In the genomic region with DNA sequence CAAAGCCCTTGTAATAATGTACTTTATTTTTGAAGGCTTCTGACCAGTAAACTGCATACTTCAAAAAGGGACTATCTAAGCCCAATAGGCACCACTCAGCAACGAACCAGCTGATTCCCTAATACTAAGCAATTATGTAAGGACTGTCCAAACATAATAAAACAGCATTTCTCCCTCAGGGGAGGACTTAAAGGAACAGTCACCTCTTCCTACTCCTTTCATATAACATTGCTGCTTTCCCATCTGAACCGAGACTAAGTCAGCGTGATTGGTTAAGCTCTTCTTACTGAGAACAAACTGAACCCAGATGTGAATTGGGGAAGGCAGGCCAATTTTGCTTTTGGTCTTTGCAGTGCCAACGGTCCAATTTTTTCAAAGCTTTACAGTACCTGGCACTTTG, we compare ENCODE assay signal across 25 cellular contexts.
DNase-seq lines count a peak whose midpoint lies in the region; TF ChIP-seq lines count a peak whose summit lies in the region.
"Had no signal": no experiment of that assay in that cellular context is flagged by ENCODE, and none has a peak within 500 bp of the region (broad histone marks: within the 10 kb centered on the region; RNA-seq: fewer than 3 reads in every experiment).

No MANE protein-coding gene starts in this region.

- H3K4me1 Mint-ChIP-seq in MCF 10A (ENCODE audit: insufficient read depth, unreplicated experiment) = peaks cover 5% of the 10 kb centered on the region
- H3K4me1 Mint-ChIP-seq: B cell had no signal

- DNase-seq in T47D (ENCODE audit: low read depth in 1 of 2, low spot score in 1 of 2) = peak; percentile 54 to 62
- no peak for DNase-seq in MCF 10A (ENCODE audit: unreplicated experiment)
- DNase-seq in NCI-H69 (lab: John Stamatoyannopoulos, UW) = peak; percentile 9
- DNase-seq in fibroblast of mammary gland (ENCODE audit: low read depth) = peak; percentile 25
- no peak for DNase-seq in NCI-H1436 treated with DMSO at 0.1 percent for 48 hours (lab: John Stamatoyannopoulos, UW)
- no peak for DNase-seq in esophagus muscularis mucosa (ENCODE audit: extremely low spot score)
- DNase-seq in HUDEP-2 (lab: John Stamatoyannopoulos, UW; ENCODE audit: unreplicated experiment in 76 of 76) = no peak
- DNase-seq in hippocampal formation (lab: John Stamatoyannopoulos, UW) = no peak
- DNase-seq: 8988T; ACHN; Caco-2; CD8-positive, alpha-beta T cell; DMS79; H7; Karpas-422; NCI-H1105; NCI-H146; NCI-H1930; NCI-H446; NCI-H524 treated with DMSO at 0.1 percent for 48 hours; NCI-H82; SHP77 treated with DMSO at 0.1 percent for 48 hours had no signal

- POLR2A ChIA-PET in MCF 10A (lab: Yijun Ruan, JAX) = interaction anchor here (0.7 kb wide), 1 partner anchor 420 kb away, joined by 3 read pairs; the partner anchor contains the start of genes KIF18A and METTL15

- TF ChIP-seq CTCF in MCF 10A (IDR thresholded peaks at IDR 0.05; ENCODE audit: unreplicated experiment) (no peak), fibroblast of mammary gland (conservative IDR thresholded peaks at IDR 0.05; ENCODE audit: control insufficient read depth, insufficient read depth, low read depth, low read length) (no peak), esophagus muscularis mucosa (IDR thresholded peaks at IDR 0.05) (no peak)

- no TSS peak for BruUV-seq in MCF 10A (replicated peaks; lab: Mats Ljungman, UMichigan)

- CTCF ChIA-PET in MCF 10A (lab: Yijun Ruan, JAX) = interaction anchor here (0.5 to 11.9 kb wide), 18 partner anchors 8 to 832 kb away, joined by 3 to 139 read pairs (median 4); partner anchors contain the start of gene BDNF

- no peak overlapping the region for H3K4me3 ChIP-seq in fibroblast of mammary gland (ENCODE audit: control insufficient read depth, low read depth, low read length)
- no peak overlapping the region for H3K4me3 ChIP-seq in esophagus muscularis mucosa

- H3K9me3 ChIP-seq in esophagus muscularis mucosa = peaks cover 0 to 22% (median 8%) of the 10 kb centered on the region in 4 donors

- H3K27me3 ChIP-seq in esophagus muscularis mucosa = no peaks in the 10 kb centered on the region

- H3K36me3 ChIP-seq in esophagus muscularis mucosa = no peaks in the 10 kb centered on the region

- H3K27ac Mint-ChIP-seq in MCF 10A (ENCODE audit: low read depth, unreplicated experiment) = no peak overlapping the region
- H3K27ac Mint-ChIP-seq: B cell; CD8-positive, alpha-beta T cell had no signal

- no peak for TF ChIP-seq POLR2A in esophagus muscularis mucosa (IDR thresholded peaks at IDR 0.05; ENCODE audit: low read depth)

- H3K27me3 Mint-ChIP-seq in MCF 10A (ENCODE audit: insufficient read depth, unreplicated experiment) = no peaks in the 10 kb centered on the region
- H3K27me3 Mint-ChIP-seq: B cell had no signal

- intact Hi-C loops in MCF 10A (cut with micrococcal nuclease) = loop anchor here (2.0 to 10.0 kb wide), 6 partner anchors 167 to 829 kb away; partner anchors contain the start of genes KIF18A and METTL15
- intact Hi-C loops in esophagus muscularis mucosa (cut with DNase I) = no loop called here

- peaks cover 25% of the 10 kb centered on the region for H3K9me3 Mint-ChIP-seq in MCF 10A (ENCODE audit: unreplicated experiment)

- H3K4me3 Mint-ChIP-seq in MCF 10A (ENCODE audit: unreplicated experiment) = no peak overlapping the region
- H3K4me3 Mint-ChIP-seq: B cell; CD8-positive, alpha-beta T cell had no signal

- WGBS in esophagus muscularis mucosa = 75% methylated on average over 4 of the region's 4 CpGs

- no peaks in the 10 kb centered on the region for H3K4me1 ChIP-seq in esophagus muscularis mucosa
- H3K4me1 ChIP-seq: Caco-2 had no signal

- in situ Hi-C loops in T47D (cut with HindIII; ENCODE audit: low pct_unique_long_range_greater_than_20kb, low sequenced_read_pairs) = no loop called here

- no peaks in the 10 kb centered on the region for H3K36me3 Mint-ChIP-seq in MCF 10A (ENCODE audit: insufficient read depth, unreplicated experiment)
- H3K36me3 Mint-ChIP-seq: CD8-positive, alpha-beta T cell had no signal

- TF ChIP-seq EP300 in esophagus muscularis mucosa (IDR thresholded peaks at IDR 0.05) = no peak

- H3K27ac ChIP-seq in esophagus muscularis mucosa (replicated peaks in 1 of 4) = no peak overlapping the region
- H3K27ac ChIP-seq: C4-2B, HL-60 had no signal

Comparison
In these comparisons a context has a peak if more than half of its experiments do, and no peak if none do; other contexts are left out.
1. DNase-seq: peak in T47D (2 of 2), NCI-H69 (single experiment) and fibroblast of mammary gland (single experiment); none in MCF 10A (single experiment), NCI-H1436 treated with DMSO at 0.1 percent for 48 hours (single experiment), esophagus muscularis mucosa (single experiment), HUDEP-2 (0 of 76) and hippocampal formation (0 of 2).